ENCODE assay signal across 1 cellular context in the genomic region with DNA sequence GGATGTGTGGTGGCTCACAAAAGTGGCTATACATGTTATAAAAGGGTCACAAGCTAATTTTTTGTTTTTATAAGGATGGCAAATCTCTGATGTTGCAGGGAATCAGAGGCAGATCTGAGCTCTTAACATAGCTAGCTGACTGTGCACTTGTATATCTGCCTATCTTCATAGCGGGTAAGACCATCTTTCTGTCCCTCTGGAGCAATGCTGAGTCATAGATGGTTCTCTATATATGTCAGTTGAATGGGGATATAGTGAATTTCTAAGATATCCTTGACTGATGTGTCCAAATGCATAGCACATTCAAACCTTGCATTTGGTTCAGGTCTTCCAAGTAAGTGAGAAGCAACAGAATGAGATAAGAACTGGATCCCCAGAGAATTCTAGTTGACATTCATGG.
A peak's percentile ranks its signal among the peaks of the same experiment; 100 is the strongest.
TF ChIP-seq lines count a peak whose summit lies in the region.

No MANE protein-coding gene starts in this region.

TF ChIP-seq in K562, 482 proteins besides CTCF, POLR2A, EP300 and RAD21 (continued from another document):
- no peak for TF ChIP-seq ZNF324 (CRISPR knock-in tag; IDR thresholded peaks at IDR 0.05)
- 0 out of 2 replicates have a peak, but pooled peaks have one; percentile 49 for TF ChIP-seq DPF2 (IDR thresholded peaks at IDR 0.05)
- TF ChIP-seq, protein P1, sequence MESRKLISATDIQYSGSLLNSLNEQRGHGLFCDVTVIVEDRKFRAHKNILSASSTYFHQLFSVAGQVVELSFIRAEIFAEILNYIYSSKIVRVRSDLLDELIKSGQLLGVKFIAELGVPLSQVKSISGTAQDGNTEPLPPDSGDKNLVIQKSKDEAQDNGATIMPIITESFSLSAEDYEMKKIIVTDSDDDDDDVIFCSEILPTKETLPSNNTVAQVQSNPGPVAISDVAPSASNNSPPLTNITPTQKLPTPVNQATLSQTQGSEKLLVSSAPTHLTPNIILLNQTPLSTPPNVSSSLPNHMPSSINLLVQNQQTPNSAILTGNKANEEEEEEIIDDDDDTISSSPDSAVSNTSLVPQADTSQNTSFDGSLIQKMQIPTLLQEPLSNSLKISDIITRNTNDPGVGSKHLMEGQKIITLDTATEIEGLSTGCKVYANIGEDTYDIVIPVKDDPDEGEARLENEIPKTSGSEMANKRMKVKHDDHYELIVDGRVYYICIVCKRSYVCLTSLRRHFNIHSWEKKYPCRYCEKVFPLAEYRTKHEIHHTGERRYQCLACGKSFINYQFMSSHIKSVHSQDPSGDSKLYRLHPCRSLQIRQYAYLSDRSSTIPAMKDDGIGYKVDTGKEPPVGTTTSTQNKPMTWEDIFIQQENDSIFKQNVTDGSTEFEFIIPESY (CRISPR knock-in tag; IDR thresholded peaks at IDR 0.05) = no peak
- no peak for TF ChIP-seq ZNF699 (CRISPR knock-in tag; IDR thresholded peaks at IDR 0.05; ENCODE audit: insufficient replicate concordance)
- TF ChIP-seq, protein P2, sequence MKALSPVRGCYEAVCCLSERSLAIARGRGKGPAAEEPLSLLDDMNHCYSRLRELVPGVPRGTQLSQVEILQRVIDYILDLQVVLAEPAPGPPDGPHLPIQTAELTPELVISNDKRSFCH (CRISPR knock-in tag; IDR thresholded peaks at IDR 0.05) = no peak
- TF ChIP-seq, protein P2 (tag; IDR thresholded peaks at IDR 0.05) = no peak
- TF ChIP-seq, protein P3, sequence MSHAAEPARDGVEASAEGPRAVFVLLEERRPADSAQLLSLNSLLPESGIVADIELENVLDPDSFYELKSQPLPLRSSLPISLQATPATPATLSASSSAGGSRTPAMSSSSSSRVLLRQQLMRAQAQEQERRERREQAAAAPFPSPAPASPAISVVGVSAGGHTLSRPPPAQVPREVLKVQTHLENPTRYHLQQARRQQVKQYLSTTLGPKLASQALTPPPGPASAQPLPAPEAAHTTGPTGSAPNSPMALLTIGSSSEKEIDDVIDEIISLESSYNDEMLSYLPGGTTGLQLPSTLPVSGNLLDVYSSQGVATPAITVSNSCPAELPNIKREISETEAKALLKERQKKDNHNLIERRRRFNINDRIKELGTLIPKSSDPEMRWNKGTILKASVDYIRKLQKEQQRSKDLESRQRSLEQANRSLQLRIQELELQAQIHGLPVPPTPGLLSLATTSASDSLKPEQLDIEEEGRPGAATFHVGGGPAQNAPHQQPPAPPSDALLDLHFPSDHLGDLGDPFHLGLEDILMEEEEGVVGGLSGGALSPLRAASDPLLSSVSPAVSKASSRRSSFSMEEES (CRISPR knock-in tag; IDR thresholded peaks at IDR 0.05) = no peak
- no peak for TF ChIP-seq HNRNPL (IDR thresholded peaks at IDR 0.05; ENCODE audit: low read depth, low read length)
- TF ChIP-seq SMARCA4 (IDR thresholded peaks at IDR 0.05) = no peak
- no peak for TF ChIP-seq SREBF2 (CRISPR knock-in tag; IDR thresholded peaks at IDR 0.05)
- no peak for TF ChIP-seq CAMTA2 (CRISPR knock-in tag; conservative IDR thresholded peaks at IDR 0.05)
- TF ChIP-seq BACH1 (tag; IDR thresholded peaks at IDR 0.05) = peak; percentile 79
- no peak for TF ChIP-seq ZNF445 (CRISPR knock-in tag; IDR thresholded peaks at IDR 0.05; ENCODE audit: low read depth)
